ENCODE assay signal across 27 cellular contexts in the genomic region with DNA sequence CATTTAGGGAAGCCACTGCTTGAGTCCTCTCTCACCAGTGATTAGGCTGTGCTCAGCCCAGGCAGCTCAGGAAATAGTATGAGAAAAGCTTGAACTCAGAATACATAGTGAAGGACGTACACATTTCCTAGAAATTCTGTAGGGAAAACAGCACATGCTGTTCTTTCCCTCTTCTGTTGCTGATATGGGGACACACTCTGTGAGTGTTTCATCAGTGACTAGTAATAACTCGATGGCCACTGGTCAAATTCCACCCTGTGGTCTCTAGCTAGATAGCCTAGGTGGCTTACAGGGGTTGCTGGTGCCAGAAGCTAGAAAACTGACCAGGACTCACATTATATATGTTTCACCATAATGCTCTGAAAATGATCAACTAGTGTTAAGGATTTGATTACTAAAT.
"Had no signal": no experiment of that assay in that cellular context is flagged by ENCODE, and none has a peak within 500 bp of the region (broad histone marks: within the 10 kb centered on the region; RNA-seq: fewer than 3 reads in every experiment).

No MANE protein-coding gene starts in this region.

- H3K4me1 ChIP-seq: colonic mucosa, esophagus squamous epithelium, gastrocnemius medialis, left lung, lower lobe of right lung had no signal

- ATAC-seq: effector memory CD8-positive, alpha-beta T cell; esophagus mucosa; gastrocnemius medialis; heart right ventricle; left cardiac atrium; left lung; left ventricle myocardium superior; lower lobe of right lung; mucosa of descending colon had no signal

- DNase-seq: colonic mucosa; cortex of kidney; effector CD8-positive, alpha-beta T cell; effector memory CD8-positive, alpha-beta T cell; endodermal cell; erythroblast; esophagus squamous epithelium; foreskin fibroblast; foreskin melanocyte; gastrocnemius medialis; glutamatergic neuron; head of caudate nucleus; heart right ventricle; hippocampal formation; left cardiac atrium; left lung; left ventricle myocardium superior; lower lobe of right lung; mesenchymal stem cell; mucosa of descending colon had no signal

- FAIRE-seq: endometrium, islet of Langerhans, keratinocyte had no signal

- H3K9me3 Mint-ChIP-seq: effector memory CD8-positive, alpha-beta T cell; endodermal cell had no signal

- H3K27me3 Mint-ChIP-seq: dendritic cell treated with granulocyte-macrophage colony-stimulating factor and Interleukin-4, amounts not matched to agents 40 ng/mL and 50 ng/mL, for 4 days; effector memory CD8-positive, alpha-beta T cell had no signal

- H3K4me3 Mint-ChIP-seq: dendritic cell treated with granulocyte-macrophage colony-stimulating factor and Interleukin-4, amounts not matched to agents 40 ng/mL and 50 ng/mL, for 4 days; effector memory CD8-positive, alpha-beta T cell; endodermal cell; mesothelial cell of epicardium had no signal

- H3K4me3 ChIP-seq: colonic mucosa, esophagus squamous epithelium, gastrocnemius medialis, heart right ventricle, left lung, lower lobe of right lung, mucosa of descending colon had no signal

- H3K27me3 ChIP-seq: colonic mucosa, esophagus squamous epithelium, gastrocnemius medialis, heart right ventricle, left lung had no signal

- H3K9me3 ChIP-seq: colonic mucosa, esophagus squamous epithelium, gastrocnemius medialis, left lung, lower lobe of right lung, mucosa of descending colon had no signal

- H3K36me3 ChIP-seq: colonic mucosa, esophagus squamous epithelium, gastrocnemius medialis, heart right ventricle, left lung, lower lobe of right lung had no signal

- H3K27ac ChIP-seq: colonic mucosa, epithelial cell of prostate, esophagus squamous epithelium, gastrocnemius medialis, heart right ventricle, left lung, lower lobe of right lung had no signal

- H3K27ac Mint-ChIP-seq: dendritic cell treated with granulocyte-macrophage colony-stimulating factor and Interleukin-4, amounts not matched to agents 40 ng/mL and 50 ng/mL, for 4 days; effector memory CD8-positive, alpha-beta T cell; endodermal cell; mesothelial cell of epicardium had no signal
